Comparison of ENCODE assay signal across 1 cellular context in genomic region chr4:184733654-184734524, GRCh38.
A peak's percentile ranks its signal among the peaks of the same experiment; 100 is the strongest.
TF ChIP-seq lines count a peak whose summit lies in the region.

TSS of gene CENPU (minus strand) at chr4:184734096. CDS start at chr4:184734062, 34 bp downstream.

TF ChIP-seq in HepG2, 621 proteins besides CTCF, POLR2A, EP300 and RAD21 (continued from another document and continues in another):
- peak; percentile 81; the same call in 1 of the 2 replicates for TF ChIP-seq DMTF1 (CRISPR knock-in tag; IDR thresholded peaks at IDR 0.05)
- peak; percentile 97; the same call in 1 of the 2 replicates for TF ChIP-seq ZNF431 (CRISPR knock-in tag; IDR thresholded peaks at IDR 0.05; ENCODE audit: borderline replicate concordance, low read depth)
- TF ChIP-seq ZNF777 (CRISPR knock-in tag; IDR thresholded peaks at IDR 0.05), result peak; percentile 85
- TF ChIP-seq TBX3 (IDR thresholded peaks at IDR 0.05; ENCODE audit: borderline replicate concordance), result peak; percentile 81; the same call in 1 of the 2 replicates
- TF ChIP-seq SRY (CRISPR knock-in tag; IDR thresholded peaks at IDR 0.05), result peak; percentile 90; the same call in 1 of the 2 replicates
- peak; percentile 57; the same call in 1 of the 2 replicates for TF ChIP-seq ZNF362 (CRISPR knock-in tag; IDR thresholded peaks at IDR 0.05; ENCODE audit: borderline replicate concordance)
- TF ChIP-seq KIAA2018 (CRISPR knock-in tag; IDR thresholded peaks at IDR 0.05; ENCODE audit: borderline replicate concordance), result peak; percentile 86; the same call in 1 of the 2 replicates
- TF ChIP-seq HOXD1 (CRISPR knock-in tag; IDR thresholded peaks at IDR 0.05), result peak; percentile 90
- TF ChIP-seq ZNF143 (CRISPR knock-in tag; IDR thresholded peaks at IDR 0.05), result peak; percentile 75
- TF ChIP-seq RXRB (CRISPR knock-in tag; IDR thresholded peaks at IDR 0.05; ENCODE audit: borderline replicate concordance), result peak; percentile 88
- TF ChIP-seq SETDB1 (CRISPR knock-in tag; IDR thresholded peaks at IDR 0.05; ENCODE audit: borderline replicate concordance), result 0 out of 2 replicates have a peak, but pooled peaks have one; percentile 42
- no peak for TF ChIP-seq FOSL1 (CRISPR knock-in tag; IDR thresholded peaks at IDR 0.05; ENCODE audit: borderline replicate concordance)
- peak; percentile 24; the same call in 1 of the 2 replicates for TF ChIP-seq ELK4 (CRISPR knock-in tag; IDR thresholded peaks at IDR 0.05; ENCODE audit: borderline replicate concordance)
- peak; percentile 9; the same call in 1 of the 2 replicates for TF ChIP-seq REXO4 (CRISPR knock-in tag; IDR thresholded peaks at IDR 0.05; ENCODE audit: borderline replicate concordance)
- peak; percentile 94; the same call in 1 of the 2 replicates for TF ChIP-seq MIER3 (CRISPR knock-in tag; IDR thresholded peaks at IDR 0.05; ENCODE audit: borderline replicate concordance)
- TF ChIP-seq ZNF44 (CRISPR knock-in tag; IDR thresholded peaks at IDR 0.05), result peak; percentile 90; the same call in 1 of the 2 replicates
- peak; percentile 22; the same call in 1 of the 2 replicates for TF ChIP-seq ZNF549 (CRISPR knock-in tag; IDR thresholded peaks at IDR 0.05)
- peak; percentile 70; the same call in 1 of the 2 replicates for TF ChIP-seq ZNF337 (CRISPR knock-in tag; IDR thresholded peaks at IDR 0.05; ENCODE audit: borderline replicate concordance, low read depth)
- TF ChIP-seq CERS6 (CRISPR knock-in tag; IDR thresholded peaks at IDR 0.05), result no peak; the same call in 1 of the 2 replicates
- no peak for TF ChIP-seq ZNF282 (IDR thresholded peaks at IDR 0.05; ENCODE audit: partially characterized antibody)
- TF ChIP-seq ZNF333 (CRISPR knock-in tag; IDR thresholded peaks at IDR 0.05; ENCODE audit: borderline replicate concordance), result peak; percentile 87; the same call in 1 of the 2 replicates
- TF ChIP-seq FLYWCH1 (CRISPR knock-in tag; IDR thresholded peaks at IDR 0.05), result 0 out of 2 replicates have a peak, but pooled peaks have one; percentile 30
- TF ChIP-seq MNT (IDR thresholded peaks at IDR 0.05), result peak; percentile 90; the same call in 1 of the 2 replicates
- TF ChIP-seq CEBPB (IDR thresholded peaks at IDR 0.05; ENCODE audit: borderline replicate concordance, low read depth, low read length), result no peak
- peak; percentile 93 for TF ChIP-seq ZFP90 (CRISPR knock-in tag; IDR thresholded peaks at IDR 0.05; ENCODE audit: borderline replicate concordance)
- peak; percentile 72; the same call in 1 of the 2 replicates for TF ChIP-seq TAF1 (CRISPR knock-in tag; IDR thresholded peaks at IDR 0.05)
- no peak; the same call in 1 of the 2 replicates for TF ChIP-seq ZNF235 (CRISPR knock-in tag; IDR thresholded peaks at IDR 0.05; ENCODE audit: borderline replicate concordance)
- peak; percentile 95 for TF ChIP-seq ETV6 (CRISPR knock-in tag; conservative IDR thresholded peaks at IDR 0.05)
- peak; percentile 35; the same call in 1 of the 2 replicates for TF ChIP-seq WIZ (CRISPR knock-in tag; IDR thresholded peaks at IDR 0.05)
- TF ChIP-seq ZNF703 (CRISPR knock-in tag; IDR thresholded peaks at IDR 0.05; ENCODE audit: borderline replicate concordance), result no peak; the same call in 1 of the 2 replicates
- TF ChIP-seq ZNF180 (CRISPR knock-in tag; IDR thresholded peaks at IDR 0.05; ENCODE audit: borderline replicate concordance, low read depth), result no peak; the same call in 1 of the 2 replicates
- no peak for TF ChIP-seq MBD4 (IDR thresholded peaks at IDR 0.05; ENCODE audit: borderline replicate concordance, low read length)
- TF ChIP-seq BRCA1 (CRISPR knock-in tag; IDR thresholded peaks at IDR 0.05), result peak; percentile 93
- no peak for TF ChIP-seq ZBTB39 (CRISPR knock-in tag; IDR thresholded peaks at IDR 0.05)
- TF ChIP-seq MZF1 (CRISPR knock-in tag; IDR thresholded peaks at IDR 0.05; ENCODE audit: borderline replicate concordance), result peak; percentile 81; the same call in 1 of the 2 replicates
- peak; percentile 86 for TF ChIP-seq ZIK1 (CRISPR knock-in tag; IDR thresholded peaks at IDR 0.05; ENCODE audit: borderline replicate concordance, low read depth)
- TF ChIP-seq NCOA1 (CRISPR knock-in tag; IDR thresholded peaks at IDR 0.05), result 0 out of 2 replicates have a peak, but pooled peaks have one; percentile 62
- TF ChIP-seq MEF2D (CRISPR knock-in tag; IDR thresholded peaks at IDR 0.05), result peak; percentile 96
- peak; percentile 91; the same call in 1 of the 2 replicates for TF ChIP-seq ZBTB44 (CRISPR knock-in tag; IDR thresholded peaks at IDR 0.05)
- peak; percentile 91 for TF ChIP-seq HIVEP1 (CRISPR knock-in tag; IDR thresholded peaks at IDR 0.05)
- TF ChIP-seq MBNL3 (CRISPR knock-in tag; conservative IDR thresholded peaks at IDR 0.05), result no peak
